In the genomic region with DNA sequence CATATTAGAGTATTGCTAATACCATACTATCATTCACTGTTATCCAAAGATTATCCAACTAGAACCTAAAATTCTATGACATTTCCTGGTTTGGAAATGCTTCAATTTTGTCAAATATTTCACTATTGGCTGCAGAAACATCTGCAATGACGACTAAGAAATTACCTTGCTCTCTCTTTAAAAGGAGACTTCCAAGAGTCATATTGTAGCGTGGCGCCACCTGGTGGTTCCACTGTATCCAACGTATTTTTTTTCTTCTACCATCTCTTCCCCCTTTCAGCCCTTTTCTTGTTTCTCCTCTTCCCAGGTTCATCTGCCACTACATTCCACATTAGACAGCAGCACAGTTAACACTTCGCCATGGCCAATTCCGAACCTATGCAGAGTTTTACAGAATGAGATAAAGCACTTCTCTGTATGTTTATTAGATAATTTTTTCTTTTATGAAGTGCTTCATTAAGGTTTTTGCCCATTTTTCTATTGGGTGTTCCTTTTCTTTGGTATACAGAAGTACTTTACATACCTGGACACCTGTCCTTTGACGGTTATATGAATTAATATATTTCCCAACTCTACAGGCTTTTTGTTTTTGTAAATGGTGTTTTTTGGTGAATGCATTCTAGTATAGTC, we compare ENCODE assay signal across 8 cellular contexts.
A peak's percentile ranks its signal among the peaks of the same experiment; 100 is the strongest.
DNase-seq lines count a peak whose midpoint lies in the region; ATAC-seq and TF ChIP-seq lines count a peak whose summit lies in the region.

No MANE protein-coding gene starts in this region.

- peaks cover 6% of the 10 kb centered on the region for H3K36me3 ChIP-seq in effector memory CD4-positive, alpha-beta T cell (ENCODE audit: control insufficient read depth, insufficient read depth, low read length)
- H3K36me3 ChIP-seq in mesenchymal stem cell (ENCODE audit: control insufficient read depth in 1 of 2, insufficient read depth in 2 of 2, low read depth in 1 of 2, low read length in 2 of 2), result peaks cover 0 to 7% of the 10 kb centered on the region in 2 experiments

- H2BK15ac ChIP-seq in mesenchymal stem cell (ENCODE audit: low read depth, poor library complexity, severe bottlenecking), result no peak overlapping the region

- no peak overlapping the region for H2BK12ac ChIP-seq in mesenchymal stem cell (ENCODE audit: low read length in 2 of 2)

- H2AFZ ChIP-seq in mesenchymal stem cell (ENCODE audit: low read depth, low read length), result no peak overlapping the region

- CTCF ChIA-PET in activated CD8-positive, alpha-beta T cell treated with anti-CD3 and anti-CD28 coated beads for 36 hours (lab: Charles Lee), result interaction anchor here (1.0 to 1.5 kb wide), 3 partner anchors 10 to 36 kb away, joined by 3 to 4 read pairs (median 3); no protein-coding TSS in a partner anchor

- H3K14ac ChIP-seq in mesenchymal stem cell (ENCODE audit: low read length in 2 of 2), result no peak overlapping the region

- ATAC-seq in GM18909 (IDR thresholded peaks at IDR 0.05; ENCODE audit: poor library complexity, unreplicated experiment), result peak; percentile 44
- ATAC-seq in HG03460 (IDR thresholded peaks at IDR 0.05; ENCODE audit: unreplicated experiment), result peak; percentile 25
- ATAC-seq in activated CD8-positive, alpha-beta T cell treated with anti-CD3 and anti-CD28 coated beads for 36 hours, result no peak

- 13% methylated on average over 5 of the region's 7 CpGs for WGBS in mesenchymal stem cell

- POLR2A ChIA-PET in activated CD8-positive, alpha-beta T cell treated with anti-CD3 and anti-CD28 coated beads for 36 hours (lab: Charles Lee), result no interaction called here

- H3K9ac ChIP-seq in mesenchymal stem cell (ENCODE audit: low read length), result no peak overlapping the region

- H2BK120ac ChIP-seq in mesenchymal stem cell (ENCODE audit: low read depth, low read length), result no peak overlapping the region

- peak overlapping the region; percentile 55 for H3K4me3 Mint-ChIP-seq in activated CD8-positive, alpha-beta T cell treated with anti-CD3 and anti-CD28 coated beads for 36 hours

- peak overlapping the region; percentile 84 for H3K27ac Mint-ChIP-seq in activated CD8-positive, alpha-beta T cell treated with anti-CD3 and anti-CD28 coated beads for 36 hours

- peaks cover 10% of the 10 kb centered on the region for H3K4me1 ChIP-seq in effector memory CD4-positive, alpha-beta T cell (ENCODE audit: control insufficient read depth, insufficient read depth, low read length, poor library complexity, severe bottlenecking)
- H3K4me1 ChIP-seq in mesenchymal stem cell (ENCODE audit: control insufficient read depth, insufficient read depth, low read depth, low read length), result peaks cover 1% of the 10 kb centered on the region

- H3K18ac ChIP-seq in mesenchymal stem cell (ENCODE audit: low read depth in 1 of 2, low read length in 2 of 2), result no peak overlapping the region

- H3K4me1 Mint-ChIP-seq in activated CD8-positive, alpha-beta T cell treated with anti-CD3 and anti-CD28 coated beads for 36 hours (ENCODE audit: low read depth), result peaks cover 39% of the 10 kb centered on the region

- no peaks in the 10 kb centered on the region for H3K9me3 ChIP-seq in effector memory CD4-positive, alpha-beta T cell (ENCODE audit: control insufficient read depth, low read length)
- H3K9me3 ChIP-seq in mesenchymal stem cell (ENCODE audit: control insufficient read depth, low read length), result no peaks in the 10 kb centered on the region

- H3K23ac ChIP-seq in mesenchymal stem cell (ENCODE audit: low read length in 2 of 2), result no peak overlapping the region

- H4K8ac ChIP-seq in mesenchymal stem cell (ENCODE audit: low read length), result no peak overlapping the region

- no peak overlapping the region for H3K4ac ChIP-seq in mesenchymal stem cell (ENCODE audit: low read depth in 1 of 2, low read length in 2 of 2)

- no peak overlapping the region for H2BK5ac ChIP-seq in mesenchymal stem cell (ENCODE audit: low read depth, low read length, poor library complexity, severe bottlenecking)

- H3K27ac ChIP-seq in effector memory CD4-positive, alpha-beta T cell (ENCODE audit: insufficient read depth, low read length, poor library complexity, severe bottlenecking), result peak overlapping the region; percentile 11
- no peak overlapping the region for H3K27ac ChIP-seq in mesenchymal stem cell (ENCODE audit: low read length, poor library complexity, severe bottlenecking)

- DNase-seq in AML-193 (lab: John Stamatoyannopoulos, UW) (peak; percentile 46 to 64), NCI-H774 (lab: John Stamatoyannopoulos, UW) (peak; percentile 65), mesenchymal stem cell (peak; percentile 74)
- peak; percentile 93 for DNase-seq in activated CD8-positive, alpha-beta T cell treated with anti-CD3 and anti-CD28 coated beads for 36 hours
- DNase-seq in effector memory CD4-positive, alpha-beta T cell, result peak; percentile 62 to 76 (median 64)
- peak; percentile 58 to 77 for DNase-seq in stimulated activated CD8-positive, alpha-beta memory T cell treated with anti-CD3 and anti-CD28 coated beads, Interleukin-2, amount 100 ng/mL, for 1 hour (ENCODE audit: low read depth in 2 of 2)

- H2AK5ac ChIP-seq in mesenchymal stem cell (ENCODE audit: low read length, severe bottlenecking), result no peak overlapping the region

- no peaks in the 10 kb centered on the region for H3K27me3 ChIP-seq in effector memory CD4-positive, alpha-beta T cell (replicated peaks; ENCODE audit: control insufficient read depth, insufficient read depth, low read length, poor library complexity, severe bottlenecking)
- H3K27me3 ChIP-seq in mesenchymal stem cell (ENCODE audit: control insufficient read depth in 1 of 2, insufficient read depth in 1 of 2, low read length in 2 of 2), result no peaks in the 10 kb centered on the region

- intact Hi-C loops in activated CD8-positive, alpha-beta T cell treated with anti-CD3 and anti-CD28 coated beads for 36 hours (cut with micrococcal nuclease), result no loop called here

- H3K9me3 Mint-ChIP-seq in activated CD8-positive, alpha-beta T cell treated with anti-CD3 and anti-CD28 coated beads for 36 hours, result no peaks in the 10 kb centered on the region

- no peak overlapping the region for H3K4me2 ChIP-seq in mesenchymal stem cell (ENCODE audit: low read length, poor library complexity, severe bottlenecking)

- H3K79me1 ChIP-seq in mesenchymal stem cell (replicated peaks; ENCODE audit: low read length, poor library complexity, severe bottlenecking), result peaks cover 7% of the 10 kb centered on the region

- no peaks in the 10 kb centered on the region for H3K27me3 Mint-ChIP-seq in activated CD8-positive, alpha-beta T cell treated with anti-CD3 and anti-CD28 coated beads for 36 hours

- H4K91ac ChIP-seq in mesenchymal stem cell (ENCODE audit: low read length), result no peak overlapping the region

- TF ChIP-seq CTCF in activated CD8-positive, alpha-beta T cell treated with anti-CD3 and anti-CD28 coated beads for 36 hours (IDR thresholded peaks at IDR 0.05), result peak; percentile 95

- H3K36me3 Mint-ChIP-seq in activated CD8-positive, alpha-beta T cell treated with anti-CD3 and anti-CD28 coated beads for 36 hours (ENCODE audit: low read depth), result peaks cover 27% of the 10 kb centered on the region

- no peak overlapping the region for H3K4me3 ChIP-seq in effector memory CD4-positive, alpha-beta T cell (ENCODE audit: insufficient read depth, low read depth, low read length, poor library complexity, severe bottlenecking)
- no peak overlapping the region for H3K4me3 ChIP-seq in mesenchymal stem cell (ENCODE audit: insufficient read depth in 1 of 2, low read depth in 1 of 2, low read length in 2 of 2)
